Comparison of ENCODE assay signal across 1 cellular context in genomic region chr5:163565931-163566608, GRCh38.
TF ChIP-seq lines count a peak whose summit lies in the region.

No MANE protein-coding gene starts in this region.

TF ChIP-seq in H1, 55 proteins besides CTCF, POLR2A, EP300 and RAD21 (continued from another document):
- peak; percentile 55 for TF ChIP-seq CHD7 (IDR thresholded peaks at IDR 0.05; ENCODE audit: insufficient replicate concordance, low read length)
- no peak for TF ChIP-seq NRF1 (IDR thresholded peaks at IDR 0.05; ENCODE audit: low read depth, low read length)
- TF ChIP-seq KDM4A (IDR thresholded peaks at IDR 0.05; ENCODE audit: low read depth, low read length, severe bottlenecking): peak; percentile 66
- TF ChIP-seq FOSL1 (IDR thresholded peaks at IDR 0.05; ENCODE audit: insufficient read depth, low read depth, low read length): no peak
- no peak for TF ChIP-seq JUND (IDR thresholded peaks at IDR 0.05; ENCODE audit: low read length)
- no peak for TF ChIP-seq SIX5 (IDR thresholded peaks at IDR 0.05; ENCODE audit: low read depth, low read length)
- no peak for TF ChIP-seq RNF2 (IDR thresholded peaks at IDR 0.05; ENCODE audit: borderline replicate concordance, low read depth, low read length, missing control alignments, poor library complexity, severe bottlenecking)
- TF ChIP-seq SP1 (IDR thresholded peaks at IDR 0.05; ENCODE audit: low read depth, low read length): no peak
- TF ChIP-seq EZH2 (IDR thresholded peaks at IDR 0.05; ENCODE audit: low read depth, low read length, severe bottlenecking): peak; percentile 20
- TF ChIP-seq MAX (IDR thresholded peaks at IDR 0.05): 0 out of 2 replicates have a peak, but pooled peaks have one; percentile 8
- no peak for TF ChIP-seq TCF12 (IDR thresholded peaks at IDR 0.05; ENCODE audit: low read depth, low read length)
- TF ChIP-seq HDAC2 (IDR thresholded peaks at IDR 0.05; ENCODE audit: borderline replicate concordance in 1 of 2, low read depth in 2 of 2, low read length in 2 of 2): 0 out of 4 replicates have a peak, but pooled peaks of 1 of the 2 experiments have one; percentile 74
- TF ChIP-seq TBP (IDR thresholded peaks at IDR 0.05; ENCODE audit: low read depth, low read length): peak; percentile 71; the same call in 1 of the 2 replicates
- 0 out of 2 replicates have a peak, but pooled peaks have one; percentile 7 for TF ChIP-seq YY1 (IDR thresholded peaks at IDR 0.05; ENCODE audit: low read depth, low read length)
- peak; percentile 41; the same call in 1 of the 2 replicates for TF ChIP-seq SUZ12 (IDR thresholded peaks at IDR 0.05; ENCODE audit: low read length)
- TF ChIP-seq ASH2L (IDR thresholded peaks at IDR 0.05; ENCODE audit: low read length): peak; percentile 56
- TF ChIP-seq EGR1 (IDR thresholded peaks at IDR 0.05; ENCODE audit: borderline replicate concordance, low read depth, low read length): no peak
